ENCODE assay signal across 1 cellular context in genomic region chr1:201916649-201917249, GRCh38.
A peak's percentile ranks its signal among the peaks of the same experiment; 100 is the strongest.
TF ChIP-seq lines count a peak whose summit lies in the region.

No MANE protein-coding gene starts in this region.

TF ChIP-seq in K562, 482 proteins besides CTCF, POLR2A, EP300 and RAD21 (continued from another document and continues in another):
- TF ChIP-seq ZNF655 (CRISPR knock-in tag; IDR thresholded peaks at IDR 0.05), result no peak
- no peak for TF ChIP-seq YBX1 (IDR thresholded peaks at IDR 0.05)
- TF ChIP-seq ZNF398 (CRISPR knock-in tag; IDR thresholded peaks at IDR 0.05), result no peak
- no peak for TF ChIP-seq SMC3 (conservative IDR thresholded peaks at IDR 0.05; ENCODE audit: insufficient read depth, low read depth, low read length)
- no peak for TF ChIP-seq ZNF740 (CRISPR knock-in tag; IDR thresholded peaks at IDR 0.05)
- no peak for TF ChIP-seq ZNF740 (tag; IDR thresholded peaks at IDR 0.05)
- no peak for TF ChIP-seq USF1 (CRISPR knock-in tag; IDR thresholded peaks at IDR 0.05)
- TF ChIP-seq CREM (IDR thresholded peaks at IDR 0.05; ENCODE audit: low read depth), result peak; percentile 66
- TF ChIP-seq HDAC8 (tag; IDR thresholded peaks at IDR 0.05), result no peak
- TF ChIP-seq MTA1 (IDR thresholded peaks at IDR 0.05; ENCODE audit: borderline replicate concordance), result peak; percentile 75; the same call in 1 of the 2 replicates
- no peak for TF ChIP-seq ZNF143 (CRISPR knock-in tag; IDR thresholded peaks at IDR 0.05)
- 0 out of 2 replicates have a peak, but pooled peaks have one; percentile 18 for TF ChIP-seq CBX5 (IDR thresholded peaks at IDR 0.05; ENCODE audit: borderline replicate concordance, low read depth)
- TF ChIP-seq DMBX1 (CRISPR knock-in tag; IDR thresholded peaks at IDR 0.05; ENCODE audit: borderline replicate concordance), result no peak
- no peak for TF ChIP-seq MAFF (IDR thresholded peaks at IDR 0.05; ENCODE audit: low read length)
- TF ChIP-seq IFI16 (CRISPR knock-in tag; IDR thresholded peaks at IDR 0.05), result no peak
- TF ChIP-seq SRSF3 (IDR thresholded peaks at IDR 0.05; ENCODE audit: insufficient read depth, low read length), result no peak
- TF ChIP-seq ZNF609 (CRISPR knock-in tag; IDR thresholded peaks at IDR 0.05; ENCODE audit: borderline replicate concordance), result no peak
- TF ChIP-seq NFIX (CRISPR knock-in tag; IDR thresholded peaks at IDR 0.05; ENCODE audit: low read depth), result peak; percentile 48; the same call in 1 of the 2 replicates
- TF ChIP-seq ZKSCAN1 (IDR thresholded peaks at IDR 0.05; ENCODE audit: low read depth, low read length), result no peak
- TF ChIP-seq FOXA1 (IDR thresholded peaks at IDR 0.05; ENCODE audit: borderline replicate concordance), result no peak
- no peak for TF ChIP-seq ZSCAN32 (CRISPR knock-in tag; IDR thresholded peaks at IDR 0.05)
- peak; percentile 29; the same call in 1 of the 2 replicates for TF ChIP-seq ZEB2 (IDR thresholded peaks at IDR 0.05)
- no peak for TF ChIP-seq KDM5B (IDR thresholded peaks at IDR 0.05; ENCODE audit: insufficient replicate concordance, low read depth, low read length)
- no peak for TF ChIP-seq ZNF699 (CRISPR knock-in tag; IDR thresholded peaks at IDR 0.05; ENCODE audit: insufficient replicate concordance)
- TF ChIP-seq LCOR (CRISPR knock-in tag; IDR thresholded peaks at IDR 0.05), result no peak
- no peak for TF ChIP-seq NR2C2 (CRISPR knock-in tag; IDR thresholded peaks at IDR 0.05)
- TF ChIP-seq NR2C2 (tag; IDR thresholded peaks at IDR 0.05), result peak; percentile 72
- no peak for TF ChIP-seq PHB2 (IDR thresholded peaks at IDR 0.05; ENCODE audit: low read depth)
- TF ChIP-seq ZNF224 (CRISPR knock-in tag; IDR thresholded peaks at IDR 0.05), result no peak
- no peak for TF ChIP-seq TSHZ1 (CRISPR knock-in tag; IDR thresholded peaks at IDR 0.05)
- TF ChIP-seq ID3 (CRISPR knock-in tag; IDR thresholded peaks at IDR 0.05), result no peak
- TF ChIP-seq ID3 (tag; IDR thresholded peaks at IDR 0.05), result no peak
- TF ChIP-seq HOMEZ (CRISPR knock-in tag; IDR thresholded peaks at IDR 0.05), result no peak
- TF ChIP-seq MEIS2 (IDR thresholded peaks at IDR 0.05; ENCODE audit: partially characterized antibody), result peak; percentile 30
- TF ChIP-seq TAF9B (IDR thresholded peaks at IDR 0.05; ENCODE audit: partially characterized antibody), result no peak
- peak; percentile 53; the same call in 1 of the 2 replicates for TF ChIP-seq TAF7 (tag; IDR thresholded peaks at IDR 0.05)
- TF ChIP-seq ETV6 (IDR thresholded peaks at IDR 0.05; ENCODE audit: borderline replicate concordance in 1 of 2, low read depth in 2 of 2, low read length in 1 of 2), result no peak
- TF ChIP-seq ETV6 (CRISPR knock-in tag; IDR thresholded peaks at IDR 0.05; ENCODE audit: borderline replicate concordance), result no peak
- TF ChIP-seq ZNF75A (CRISPR knock-in tag; IDR thresholded peaks at IDR 0.05), result no peak
- TF ChIP-seq RERE (CRISPR knock-in tag; IDR thresholded peaks at IDR 0.05; ENCODE audit: borderline replicate concordance), result no peak
- no peak for TF ChIP-seq ZNF23 (CRISPR knock-in tag; IDR thresholded peaks at IDR 0.05)
